9 cellular contexts compared by ENCODE assay signal in the genomic region with DNA sequence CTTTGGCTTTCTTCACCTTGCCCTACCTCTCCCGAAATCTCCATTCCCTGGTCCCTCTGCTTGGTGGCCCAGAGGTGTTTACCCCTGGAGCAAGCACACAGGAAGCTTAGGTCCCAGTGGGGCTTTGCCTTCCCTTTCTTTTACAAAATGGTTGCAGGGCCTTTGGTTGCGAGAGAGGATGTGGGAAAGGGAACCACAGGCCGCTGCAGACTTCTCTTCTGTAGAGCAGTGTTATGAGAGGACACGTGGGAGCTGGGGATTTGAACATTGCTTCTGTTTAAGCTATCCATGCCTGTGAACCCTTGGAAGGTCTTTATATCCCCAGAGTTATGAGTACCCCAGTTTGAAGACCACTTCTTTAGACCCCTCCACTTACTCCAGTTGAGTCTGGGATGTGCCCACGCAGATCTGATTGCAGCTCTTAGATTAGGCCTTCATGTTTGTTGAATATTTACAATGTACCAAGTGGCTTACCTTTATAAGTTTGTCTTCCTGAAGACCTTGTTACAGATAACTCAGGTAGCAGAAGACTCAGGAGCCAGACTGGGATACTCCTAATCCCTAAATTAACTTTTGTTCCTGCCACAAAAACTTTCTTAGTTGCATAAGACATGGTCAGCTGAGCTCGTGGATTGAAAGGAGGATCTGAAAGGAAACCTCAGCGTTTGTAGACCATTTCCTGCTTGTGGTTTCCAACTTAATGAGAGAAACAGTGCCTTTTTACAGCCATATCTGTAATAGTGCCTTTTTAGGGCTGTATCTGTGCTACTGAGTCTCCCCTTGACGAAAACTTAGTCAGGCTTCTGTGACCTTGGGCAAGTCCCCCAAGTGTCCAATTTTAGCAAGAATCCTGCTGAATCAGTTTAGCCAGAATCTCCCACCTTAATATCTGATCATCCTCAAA. TPM values are rescaled to one million over a fixed set of nuclear protein-coding genes. Genes with fewer than 3 reads are reported as not detected.
A peak's percentile ranks its signal among the peaks of the same experiment; 100 is the strongest.
DNase-seq lines count a peak whose midpoint lies in the region; ATAC-seq, FAIRE-seq and TF ChIP-seq lines count a peak whose summit lies in the region.
"Had no signal": no experiment of that assay in that cellular context is flagged by ENCODE, and none has a peak within 500 bp of the region (broad histone marks: within the 10 kb centered on the region; RNA-seq: fewer than 3 reads in every experiment).

No MANE protein-coding gene starts in this region.

- H3K4me2 ChIP-seq in HepG2 (ENCODE audit: low read depth, low read length), result no peak overlapping the region

- H3K9me3 ChIP-seq in liver (ENCODE audit: control insufficient read depth in 4 of 4, low read length in 3 of 4) (no peaks in the 10 kb centered on the region), HepG2 (ENCODE audit: low read length) (no peaks in the 10 kb centered on the region), Peyer's patch (no peaks in the 10 kb centered on the region), upper lobe of left lung (no peaks in the 10 kb centered on the region)
- H3K9me3 ChIP-seq: psoas muscle had no signal

- BruUV-seq in HepG2 (replicated peaks; lab: Mats Ljungman, UMichigan), result no TSS peak

- H3K79me2 ChIP-seq in HepG2 (ENCODE audit: insufficient read depth, low read length), result no peaks in the 10 kb centered on the region

- in situ Hi-C loops in HepG2 (cut with HindIII; ENCODE audit: extremely low pct_ligation_motif_present, low pct_unique_long_range_greater_than_20kb), result no loop called here

- TF ChIP-seq EP300 in HepG2 (IDR thresholded peaks at IDR 0.05; ENCODE audit: low read depth in 2 of 2, low read length in 2 of 2), result no peak
- TF ChIP-seq EP300 in HepG2 (CRISPR knock-in tag; IDR thresholded peaks at IDR 0.05; ENCODE audit: borderline replicate concordance), result no peak
- TF ChIP-seq EP300 in upper lobe of left lung (IDR thresholded peaks at IDR 0.05), result no peak

- no peaks in the 10 kb centered on the region for H4K20me1 ChIP-seq in HepG2 (ENCODE audit: insufficient read depth, low read length)

- 77% methylated on average over 8 of the region's 8 CpGs for WGBS in liver
- 88% methylated on average over 6 of the region's 8 CpGs for WGBS in HepG2 (ENCODE audit: low lambda C conversion rate)
- WGBS in upper lobe of left lung, 2 donors, result 55 to 73% methylated on average over 7 to 8 of the region's 8 CpGs

- no peaks in the 10 kb centered on the region for H3K27me3 ChIP-seq in liver (ENCODE audit: control insufficient read depth in 4 of 4, insufficient read depth in 4 of 4, low read length in 3 of 4)
- no peaks in the 10 kb centered on the region for H3K27me3 ChIP-seq in HepG2 (ENCODE audit: control insufficient read depth in 1 of 2, insufficient read depth in 2 of 2, low read length in 2 of 2)
- H3K27me3 ChIP-seq in Peyer's patch, result no peaks in the 10 kb centered on the region
- no peaks in the 10 kb centered on the region for H3K27me3 ChIP-seq in upper lobe of left lung

- H3K9ac ChIP-seq in liver (ENCODE audit: low read depth in 1 of 2, low read length in 2 of 2) (no peak overlapping the region), HepG2 (ENCODE audit: insufficient read depth, low read depth, low read length) (no peak overlapping the region)

- CTCF ChIA-PET in HepG2 (lab: Yijun Ruan, JAX; ENCODE audit: low intra/inter-chr PET ratio, low total read pairs), result no interaction called here

- TF ChIP-seq RAD21 in liver (IDR thresholded peaks at IDR 0.05) (no peak), HepG2 (CRISPR knock-in tag; IDR thresholded peaks at IDR 0.05) (no peak)

- H3K27ac ChIP-seq in liver (ENCODE audit: low read depth in 1 of 2, low read length in 2 of 2) (peak overlapping the region; percentile 9 to 52), HepG2 (ENCODE audit: extremely low read length, insufficient read depth, low read length) (no peak overlapping the region), Peyer's patch (peak overlapping the region in 2 of 4 donors; percentile 36 to 68), upper lobe of left lung (peak overlapping the region; percentile 10 to 84 (median 52))
- H3K27ac ChIP-seq: psoas muscle had no signal

- DNase-seq in HepG2 (ENCODE audit: low spot score) (no peak), Peyer's patch (peak in 2 of 3 donors; percentile 79 to 88), fibroblast of pulmonary artery (ENCODE audit: low read depth) (peak; percentile 48), upper lobe of left lung (peak in 1 of 2 donors; percentile 78), GM03348 (ENCODE audit: low spot score) (no peak)
- no peak for DNase-seq in stimulated activated CD4-positive, alpha-beta T cell treated with anti-CD3 and anti-CD28 coated beads, Interleukin-2, amount 100 ng/mL, for 48 hours

- no peak overlapping the region for H3K4me3 ChIP-seq in liver (ENCODE audit: low read depth in 1 of 3, low read length in 3 of 3)
- no peak overlapping the region for H3K4me3 ChIP-seq in HepG2 (replicated peaks in 1 of 3; ENCODE audit: insufficient read depth in 1 of 3, low read depth in 2 of 3, low read length in 3 of 3)
- no peak overlapping the region for H3K4me3 ChIP-seq in Peyer's patch
- no peak overlapping the region for H3K4me3 ChIP-seq in fibroblast of pulmonary artery (replicated peaks; ENCODE audit: low read depth, low read length)
- no peak overlapping the region for H3K4me3 ChIP-seq in upper lobe of left lung
- H3K4me3 ChIP-seq: psoas muscle had no signal

- no peak for FAIRE-seq in HepG2 (lab: Jason Lieb, UNC)

- no peak for TF ChIP-seq POLR2A in HepG2 (IDR thresholded peaks at IDR 0.05; ENCODE audit: insufficient read depth in 1 of 2, low read depth in 2 of 2, low read length in 2 of 2)
- no peak for TF ChIP-seq POLR2A in Peyer's patch (IDR thresholded peaks at IDR 0.05)
- no peak for TF ChIP-seq POLR2A in upper lobe of left lung (IDR thresholded peaks at IDR 0.05)

- no peak for TF ChIP-seq CTCF in liver (IDR thresholded peaks at IDR 0.05; ENCODE audit: low read depth, low read length, missing input control)
- no peak for TF ChIP-seq CTCF in HepG2 (CRISPR knock-in tag; IDR thresholded peaks at IDR 0.05)
- no peak for TF ChIP-seq CTCF in Peyer's patch (IDR thresholded peaks at IDR 0.05)
- TF ChIP-seq CTCF in fibroblast of pulmonary artery (IDR thresholded peaks at IDR 0.05; ENCODE audit: low read length, missing control alignments), result no peak
- TF ChIP-seq CTCF in upper lobe of left lung (IDR thresholded peaks at IDR 0.05), result no peak

- no peaks in the 10 kb centered on the region for H3K36me3 ChIP-seq in liver (ENCODE audit: control insufficient read depth in 4 of 4, insufficient read depth in 3 of 4, low read depth in 1 of 4, low read length in 3 of 4)
- no peaks in the 10 kb centered on the region for H3K36me3 ChIP-seq in HepG2 (replicated peaks in 1 of 2; ENCODE audit: control insufficient read depth in 1 of 2, insufficient read depth in 2 of 2, low read length in 2 of 2)
- H3K36me3 ChIP-seq in Peyer's patch, result no peaks in the 10 kb centered on the region
- no peaks in the 10 kb centered on the region for H3K36me3 ChIP-seq in upper lobe of left lung

- no peak for ATAC-seq in HepG2
- ATAC-seq in HG02938 (IDR thresholded peaks at IDR 0.05; ENCODE audit: unreplicated experiment), result peak; percentile 99
- peak; percentile 77 to 87 for ATAC-seq in upper lobe of left lung (ENCODE audit: low FRiP score in 2 of 2)
- ATAC-seq: psoas muscle had no signal

- intact Hi-C loops in HepG2 (cut with micrococcal nuclease; ENCODE audit: unreplicated experiment), result no loop called here

- POLR2A ChIA-PET in HepG2 (lab: Yijun Ruan, JAX), result no interaction called here

- no peak overlapping the region for H2AFZ ChIP-seq in HepG2 (ENCODE audit: low read length)

- H3K4me1 ChIP-seq in liver (ENCODE audit: control insufficient read depth in 4 of 4, insufficient read depth in 4 of 4, low read length in 3 of 4), result no peaks in the 10 kb centered on the region
- peaks cover 27% of the 10 kb centered on the region for H3K4me1 ChIP-seq in HepG2 (ENCODE audit: insufficient read depth, low read length)
- peaks cover 0 to 8% (median 2%) of the 10 kb centered on the region in 4 donors for H3K4me1 ChIP-seq in Peyer's patch
- peaks cover 0 to 8% (median 2%) of the 10 kb centered on the region in 4 donors for H3K4me1 ChIP-seq in upper lobe of left lung
- H3K4me1 ChIP-seq: psoas muscle had no signal

TF ChIP-seq in liver, 16 proteins besides CTCF, POLR2A, EP300 and RAD21:
- TF ChIP-seq YY1 (IDR thresholded peaks at IDR 0.05), result peak; percentile 56
- no peak for TF ChIP-seq NR2F2 (IDR thresholded peaks at IDR 0.05)

RNA-seq across cellular contexts. Expression of a gene that starts 21.9 kb away (rescaled TPM):
- total RNA-seq in liver (10 to 100 TPM; 33.2 to 83.4 TPM), HepG2 (2016; rRNA removed; fragmentation: Illumina TruSeq; extraction: Trizol) (41.6 and 51.7 TPM in 2 replicates), Peyer's patch (100 to 1,000 TPM in 2 of 4 donors, 10 to 100 TPM in 2; 84.8 to 248 (median 104) TPM), upper lobe of left lung (100 to 1,000 TPM in 2 of 6 donors, 10 to 100 TPM in 4; 75.4 to 104 (median 83.6) TPM)
- polyA plus RNA-seq in liver (10 to 100 TPM; 14.2 to 34.8 TPM), HepG2 (2011; rRNA removed) (38.2 and 49.1 TPM in 2 replicates)
- 9.0 and 9.3 TPM in 2 replicates for total RNA-seq in HepG2 (2016; cell fraction: cytosol; rRNA removed; fragmentation: Illumina TruSeq; extraction: Trizol; ENCODE audit: low read depth)
- total RNA-seq in HepG2 (2016; cell fraction: insoluble cytoplasmic fraction; rRNA removed; fragmentation: Illumina TruSeq; extraction: Trizol), result 41.9 and 52.5 TPM in 2 replicates
- 19.8 and 21.2 TPM in 2 replicates for total RNA-seq in HepG2 (2016; cell fraction: membrane; rRNA removed; fragmentation: Illumina TruSeq; extraction: Trizol)
- 119 and 126 TPM in 2 replicates for total RNA-seq in HepG2 (2016; cell fraction: nucleus; rRNA removed; fragmentation: Illumina TruSeq; extraction: Trizol)
- polyA plus RNA-seq in HepG2 (2011; cell fraction: cytosol; rRNA removed), result 11.5 and 17.3 TPM in 2 replicates
- polyA plus RNA-seq in HepG2 (2011; cell fraction: nucleus; rRNA removed), result 83.0 and 93.5 TPM in 2 replicates
- polyA plus RNA-seq in HepG2 (2012), result 40.9 and 57.2 TPM in 2 replicates
- 2.8 and 3.5 TPM in 2 replicates for polyA plus RNA-seq in HepG2 (2016; cell fraction: cytosol; fragmentation: Illumina TruSeq; extraction: Trizol; ENCODE audit: low read depth)
- 38.7 and 40.0 TPM in 2 replicates for polyA plus RNA-seq in HepG2 (2016; cell fraction: insoluble cytoplasmic fraction; fragmentation: Illumina TruSeq; extraction: Trizol; ENCODE audit: low read depth)
- 9.3 and 11.3 TPM in 2 replicates for polyA plus RNA-seq in HepG2 (2016; cell fraction: membrane; fragmentation: Illumina TruSeq; extraction: Trizol; ENCODE audit: low read depth)
- polyA plus RNA-seq in HepG2 (2016; cell fraction: nucleus; fragmentation: Illumina TruSeq; extraction: Trizol; ENCODE audit: insufficient read depth, low read depth), result 65.5 and 70.1 TPM in 2 replicates
- 35.4 and 52.1 TPM in 2 replicates for polyA minus RNA-seq in HepG2 (2011; rRNA and poly(A)+ RNA removed; ENCODE audit: low replicate concordance)
- polyA minus RNA-seq in HepG2 (2011; cell fraction: cytosol; rRNA and poly(A)+ RNA removed), result 15.7 and 16.1 TPM in 2 replicates
- 378 and 394 TPM in 2 replicates for polyA minus RNA-seq in HepG2 (2011; cell fraction: nucleus; rRNA and poly(A)+ RNA removed)

Comparison
In these comparisons a context has a peak if more than half of its experiments do, and no peak if none do; other contexts are left out.
1. DNase-seq: peak in Peyer's patch (2 of 3) and fibroblast of pulmonary artery (single experiment); none in HepG2 (single experiment), GM03348 (single experiment) and stimulated activated CD4-positive, alpha-beta T cell treated with anti-CD3 and anti-CD28 coated beads, Interleukin-2, amount 100 ng/mL, for 48 hours (0 of 2).